25 cellular contexts compared by ENCODE assay signal in genomic region chrX:7263330-7263729, GRCh38.
"Had no signal": no experiment of that assay in that cellular context is flagged by ENCODE, and none has a peak within 500 bp of the region (broad histone marks: within the 10 kb centered on the region; RNA-seq: fewer than 3 reads in every experiment).

No MANE protein-coding gene starts in this region.

- H3K36me3 ChIP-seq: brain microvascular endothelial cell had no signal

- H3K9me3 Mint-ChIP-seq: activated CD4-positive, alpha-beta memory T cell treated with anti-CD3 and anti-CD28 coated beads for 36 hours; activated CD4-positive, alpha-beta T cell treated with anti-CD3 and anti-CD28 coated beads, Interleukin-2, amount 10 ng/mL, durations not matched to agents 7 days and 5 days; activated naive CD4-positive, alpha-beta T cell treated with anti-CD3 and anti-CD28 coated beads for 36 hours; activated T-helper 17 cell treated with anti-CD3 and anti-CD28 coated beads, Interleukin-2, amount 50 U/mL, for 72 hours; T-cell had no signal

- H3K4me3 ChIP-seq: K562 had no signal

- H3K4me1 Mint-ChIP-seq: activated CD4-positive, alpha-beta T cell treated with anti-CD3 and anti-CD28 coated beads, Interleukin-2, amount 10 ng/mL, durations not matched to agents 7 days and 5 days; activated T-helper 17 cell treated with anti-CD3 and anti-CD28 coated beads, Interleukin-2, amount 50 U/mL, for 72 hours; T-cell had no signal

- H3K27me3 ChIP-seq: brain microvascular endothelial cell had no signal

- H3K27ac Mint-ChIP-seq: activated CD4-positive, alpha-beta memory T cell treated with anti-CD3 and anti-CD28 coated beads for 36 hours; activated CD4-positive, alpha-beta T cell treated with anti-CD3 and anti-CD28 coated beads, Interleukin-2, amount 10 ng/mL, durations not matched to agents 7 days and 5 days; activated naive CD4-positive, alpha-beta T cell treated with anti-CD3 and anti-CD28 coated beads for 36 hours; activated naive CD8-positive, alpha-beta T cell; activated T-helper 17 cell treated with anti-CD3 and anti-CD28 coated beads, Interleukin-2, amount 50 U/mL, for 72 hours; T-cell had no signal

- ATAC-seq: activated T-helper 17 cell treated with anti-CD3 and anti-CD28 coated beads, Interleukin-2, amount 50 U/mL, for 72 hours; K562; T-cell had no signal

- H3K4me3 Mint-ChIP-seq: activated CD4-positive, alpha-beta memory T cell treated with anti-CD3 and anti-CD28 coated beads for 36 hours; activated CD4-positive, alpha-beta T cell treated with anti-CD3 and anti-CD28 coated beads, Interleukin-2, amount 10 ng/mL, durations not matched to agents 7 days and 5 days; activated naive CD4-positive, alpha-beta T cell treated with anti-CD3 and anti-CD28 coated beads for 36 hours; activated naive CD8-positive, alpha-beta T cell; activated T-helper 17 cell treated with anti-CD3 and anti-CD28 coated beads, Interleukin-2, amount 50 U/mL, for 72 hours; T-cell had no signal

- DNase-seq: activated CD4-positive, alpha-beta memory T cell treated with anti-CD3 and anti-CD28 coated beads for 36 hours; activated CD4-positive, alpha-beta T cell treated with anti-CD3 and anti-CD28 coated beads, Interleukin-2, amount 10 ng/mL, durations not matched to agents 7 days and 5 days; activated CD4-positive, CD25-positive, alpha-beta regulatory T cell; activated gamma-delta T cell; activated naive CD4-positive, alpha-beta T cell treated with anti-CD3 and anti-CD28 coated beads for 36 hours; activated T-cell treated with anti-CD3 and anti-CD28 coated beads for 4 hours; activated T-cell treated with anti-CD3 and anti-CD28 coated beads, Interleukin-2, amount 50 U/mL, for 48 hours; brain microvascular endothelial cell; cerebellar nuclear complex; Kasumi-1; NCI-H1092 treated with DMSO at 0.1 percent for 48 hours; NCI-H1417 treated with DMSO at 0.1 percent for 48 hours; NCI-H1694; NCI-H2029; NCI-H2107; NCI-H2171 treated with DMSO at 0.1 percent for 48 hours; NCI-H226; NCI-H82; SIG-M5; T-cell; T-helper 2 cell had no signal

- H3K27me3 Mint-ChIP-seq: activated CD4-positive, alpha-beta memory T cell treated with anti-CD3 and anti-CD28 coated beads for 36 hours; activated CD4-positive, alpha-beta T cell treated with anti-CD3 and anti-CD28 coated beads, Interleukin-2, amount 10 ng/mL, durations not matched to agents 7 days and 5 days; activated naive CD8-positive, alpha-beta T cell; activated T-helper 17 cell treated with anti-CD3 and anti-CD28 coated beads, Interleukin-2, amount 50 U/mL, for 72 hours; T-cell had no signal

- H3K27ac ChIP-seq: brain microvascular endothelial cell, VCaP had no signal
